In genomic region chr1:103721473-103721872, GRCh38 we compare ENCODE assay signal across 7 cellular contexts. TPM values are rescaled to one million over a fixed set of nuclear protein-coding genes. Genes with fewer than 3 reads are reported as not detected.
"Had no signal": no experiment of that assay in that cellular context is flagged by ENCODE, and none has a peak within 500 bp of the region (broad histone marks: within the 10 kb centered on the region; RNA-seq: fewer than 3 reads in every experiment).

No MANE protein-coding gene starts in this region.

RNA-seq across cellular contexts. Expression of gene AMY1B, which starts 25.5 kb away (rescaled TPM):
- total RNA-seq: GM23248, GM23338, H1, H4, H7, H9, HFFc6 had no signal

RNA-seq across cellular contexts. Expression of gene AMY1C, which starts 28.2 kb away (rescaled TPM):
- total RNA-seq: GM23248, GM23338, H1, H4, H7, H9, HFFc6 had no signal
